Comparison of ENCODE assay signal across 3 cellular contexts in genomic region chr7:95429241-95429640, GRCh38.
TF ChIP-seq lines count a peak whose summit lies in the region.

No MANE protein-coding gene starts in this region.

TF ChIP-seq in A549, 52 proteins besides CTCF, POLR2A, EP300 and RAD21:
- 0 out of 2 replicates have a peak, but pooled peaks have one; percentile 53 for TF ChIP-seq KDM1A (IDR thresholded peaks at IDR 0.05; ENCODE audit: low read depth)

TF ChIP-seq in HEK293, 187 proteins besides CTCF, POLR2A, EP300 and RAD21:
- peak; percentile 83 for TF ChIP-seq ZNF146 (tag by site-specific recombination; IDR thresholded peaks at IDR 0.05)
- peak; percentile 33; the same call in 1 of the 2 replicates for TF ChIP-seq ZNF580 (tag by site-specific recombination; IDR thresholded peaks at IDR 0.05)
TF ChIP-seq in HEK293: peak in this region for 2; not testable (repeated sequence) for 185.

TF ChIP-seq in K562, 482 proteins besides CTCF, POLR2A, EP300 and RAD21:
- TF ChIP-seq RBM25 (IDR thresholded peaks at IDR 0.05; ENCODE audit: low read depth, low read length, severe bottlenecking) (peak; percentile 10), BCOR (IDR thresholded peaks at IDR 0.05) (peak; percentile 38; the same call in 1 of the 2 replicates), ZNF146 (CRISPR knock-in tag; IDR thresholded peaks at IDR 0.05; ENCODE audit: unreplicated experiment) (peak; percentile 68), KDM1A (IDR thresholded peaks at IDR 0.05) (peak in 1 of 2 experiments; percentile 25; a peak in 1 of 4 replicates)
